In genomic region chr7:65927489-65928448, GRCh38 we compare ENCODE assay signal across 1 cellular context.
TF ChIP-seq lines count a peak whose summit lies in the region.

No MANE protein-coding gene starts in this region.

TF ChIP-seq in K562, 482 proteins besides CTCF, POLR2A, EP300 and RAD21 (continued from another document and continues in another):
- no peak for TF ChIP-seq ARID4B (CRISPR knock-in tag; IDR thresholded peaks at IDR 0.05)
- TF ChIP-seq AFF1 (IDR thresholded peaks at IDR 0.05; ENCODE audit: low read depth in 1 of 2, partially characterized antibody in 2 of 2): no peak
- TF ChIP-seq LCOR (CRISPR knock-in tag; IDR thresholded peaks at IDR 0.05): peak; percentile 98
- TF ChIP-seq ELF2 (CRISPR knock-in tag; IDR thresholded peaks at IDR 0.05): no peak
- no peak for TF ChIP-seq FOXP4 (CRISPR knock-in tag; IDR thresholded peaks at IDR 0.05; ENCODE audit: borderline replicate concordance)
- 0 out of 2 replicates have a peak, but pooled peaks have one; percentile 32 for TF ChIP-seq FOXK1 (CRISPR knock-in tag; IDR thresholded peaks at IDR 0.05; ENCODE audit: borderline replicate concordance)
- no peak for TF ChIP-seq ZKSCAN3 (CRISPR knock-in tag; IDR thresholded peaks at IDR 0.05)
- TF ChIP-seq CAMTA2 (CRISPR knock-in tag; conservative IDR thresholded peaks at IDR 0.05): no peak
- TF ChIP-seq JUNB (CRISPR knock-in tag; conservative IDR thresholded peaks at IDR 0.05): no peak
- TF ChIP-seq OTX1 (CRISPR knock-in tag; IDR thresholded peaks at IDR 0.05): 0 out of 2 replicates have a peak, but pooled peaks have one; percentile 36
- peak; percentile 69 for TF ChIP-seq MTA3 (IDR thresholded peaks at IDR 0.05; ENCODE audit: borderline replicate concordance)
- TF ChIP-seq ZNF41 (CRISPR knock-in tag; conservative IDR thresholded peaks at IDR 0.05): no peak
- TF ChIP-seq DMBX1 (CRISPR knock-in tag; IDR thresholded peaks at IDR 0.05; ENCODE audit: borderline replicate concordance): 0 out of 2 replicates have a peak, but pooled peaks have one; percentile 20
- peak; percentile 47; the same call in 1 of the 2 replicates for TF ChIP-seq MTA2 (IDR thresholded peaks at IDR 0.05; ENCODE audit: low read depth)
- 0 out of 2 replicates have a peak, but pooled peaks have one; percentile 41 for TF ChIP-seq GTF2E2 (tag; IDR thresholded peaks at IDR 0.05)
- TF ChIP-seq ZNF384 (IDR thresholded peaks at IDR 0.05; ENCODE audit: low read depth, low read length): 0 out of 2 replicates have a peak, but pooled peaks have one; percentile 18
- TF ChIP-seq HDAC6 (IDR thresholded peaks at IDR 0.05; ENCODE audit: low read depth, low read length): no peak
- TF ChIP-seq CHD2 (IDR thresholded peaks at IDR 0.05; ENCODE audit: low read depth, low read length): 0 out of 2 replicates have a peak, but pooled peaks have one; percentile 34
- TF ChIP-seq KAT8 (IDR thresholded peaks at IDR 0.05; ENCODE audit: low read depth): no peak
- TF ChIP-seq PRMT5 (CRISPR knock-in tag; IDR thresholded peaks at IDR 0.05): no peak
- no peak for TF ChIP-seq ZNF57 (CRISPR knock-in tag; IDR thresholded peaks at IDR 0.05)
- TF ChIP-seq KDM4B (IDR thresholded peaks at IDR 0.05; ENCODE audit: borderline replicate concordance in 2 of 2, low read depth in 1 of 2): no peak
- no peak; the same call in 1 of the 2 replicates for TF ChIP-seq NR2C1 (IDR thresholded peaks at IDR 0.05)
- no peak for TF ChIP-seq NR2C1 (tag; IDR thresholded peaks at IDR 0.05)
- no peak for TF ChIP-seq ILF3 (IDR thresholded peaks at IDR 0.05; ENCODE audit: borderline replicate concordance)
- TF ChIP-seq SFPQ (IDR thresholded peaks at IDR 0.05; ENCODE audit: low read depth, low read length): no peak
- TF ChIP-seq NR3C1 (CRISPR knock-in tag; IDR thresholded peaks at IDR 0.05): no peak
- TF ChIP-seq, protein P1, sequence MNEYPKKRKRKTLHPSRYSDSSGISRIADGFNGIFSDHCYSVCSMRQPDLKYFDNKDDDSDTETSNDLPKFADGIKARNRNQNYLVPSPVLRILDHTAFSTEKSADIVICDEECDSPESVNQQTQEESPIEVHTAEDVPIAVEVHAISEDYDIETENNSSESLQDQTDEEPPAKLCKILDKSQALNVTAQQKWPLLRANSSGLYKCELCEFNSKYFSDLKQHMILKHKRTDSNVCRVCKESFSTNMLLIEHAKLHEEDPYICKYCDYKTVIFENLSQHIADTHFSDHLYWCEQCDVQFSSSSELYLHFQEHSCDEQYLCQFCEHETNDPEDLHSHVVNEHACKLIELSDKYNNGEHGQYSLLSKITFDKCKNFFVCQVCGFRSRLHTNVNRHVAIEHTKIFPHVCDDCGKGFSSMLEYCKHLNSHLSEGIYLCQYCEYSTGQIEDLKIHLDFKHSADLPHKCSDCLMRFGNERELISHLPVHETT (CRISPR knock-in tag; conservative IDR thresholded peaks at IDR 0.05 in 1 of 2, IDR thresholded peaks at IDR 0.05 in 1 of 2): no peak
- TF ChIP-seq ESRRB (CRISPR knock-in tag; IDR thresholded peaks at IDR 0.05; ENCODE audit: borderline replicate concordance): no peak
- TF ChIP-seq GATA2 (CRISPR knock-in tag; IDR thresholded peaks at IDR 0.05): peak; percentile 56
- TF ChIP-seq GABPB2 (CRISPR knock-in tag; conservative IDR thresholded peaks at IDR 0.05): no peak
- TF ChIP-seq NCOA1 (IDR thresholded peaks at IDR 0.05; ENCODE audit: low read depth): no peak
- TF ChIP-seq THAP12 (CRISPR knock-in tag; IDR thresholded peaks at IDR 0.05): no peak
- TF ChIP-seq PURB (CRISPR knock-in tag; IDR thresholded peaks at IDR 0.05; ENCODE audit: low read depth): no peak
- no peak for TF ChIP-seq SMARCC2 (IDR thresholded peaks at IDR 0.05; ENCODE audit: low read depth)
- TF ChIP-seq HDGF (IDR thresholded peaks at IDR 0.05): 0 out of 2 replicates have a peak, but pooled peaks have one; percentile 47
- TF ChIP-seq RBFOX2 (IDR thresholded peaks at IDR 0.05; ENCODE audit: low read depth, low read length): peak; percentile 54
- no peak; the same call in 1 of the 2 replicates for TF ChIP-seq POLR2H (tag; IDR thresholded peaks at IDR 0.05; ENCODE audit: low read depth)
- no peak for TF ChIP-seq CREB5 (CRISPR knock-in tag; IDR thresholded peaks at IDR 0.05)
- TF ChIP-seq ZNF280A (IDR thresholded peaks at IDR 0.05; ENCODE audit: low read depth, partially characterized antibody): no peak
